ENCODE assay signal across 1 cellular context in the genomic region with DNA sequence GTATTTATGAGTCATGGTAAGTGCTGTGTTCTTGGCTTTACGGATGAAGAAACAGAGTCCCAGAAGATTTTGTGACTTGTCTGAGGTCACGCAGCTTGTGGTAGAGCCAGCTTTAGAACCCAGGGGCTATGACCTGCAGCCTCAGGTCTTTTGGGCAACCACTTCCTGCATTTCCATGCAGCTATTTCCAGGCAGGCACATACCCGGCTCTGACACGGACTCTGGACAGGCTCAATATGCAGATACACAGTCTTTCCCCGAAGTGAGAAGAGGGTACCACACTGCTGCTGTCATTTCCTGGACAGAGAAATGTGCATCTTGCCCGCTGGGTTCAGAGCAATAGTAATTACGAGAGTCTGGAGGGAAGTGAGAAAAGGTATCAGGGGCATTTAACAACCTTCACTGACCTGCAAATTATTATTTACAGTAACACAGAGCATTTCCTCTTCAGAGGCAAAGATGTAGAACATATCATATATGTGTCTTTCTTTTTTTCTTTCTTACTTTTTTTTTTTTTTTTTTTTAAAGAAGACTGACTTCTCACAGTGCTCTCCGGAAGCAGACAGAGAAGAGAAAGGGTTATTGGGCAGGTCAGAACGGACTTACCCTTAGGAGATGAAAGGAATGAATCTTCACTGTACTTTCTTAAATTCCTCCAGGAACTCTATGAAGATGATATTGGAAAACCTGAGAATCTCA.
TF ChIP-seq lines count a peak whose summit lies in the region.

No MANE protein-coding gene starts in this region.

TF ChIP-seq in HepG2, 621 proteins besides CTCF, POLR2A, EP300 and RAD21 (continued from another document):
- TF ChIP-seq, protein P1, sequence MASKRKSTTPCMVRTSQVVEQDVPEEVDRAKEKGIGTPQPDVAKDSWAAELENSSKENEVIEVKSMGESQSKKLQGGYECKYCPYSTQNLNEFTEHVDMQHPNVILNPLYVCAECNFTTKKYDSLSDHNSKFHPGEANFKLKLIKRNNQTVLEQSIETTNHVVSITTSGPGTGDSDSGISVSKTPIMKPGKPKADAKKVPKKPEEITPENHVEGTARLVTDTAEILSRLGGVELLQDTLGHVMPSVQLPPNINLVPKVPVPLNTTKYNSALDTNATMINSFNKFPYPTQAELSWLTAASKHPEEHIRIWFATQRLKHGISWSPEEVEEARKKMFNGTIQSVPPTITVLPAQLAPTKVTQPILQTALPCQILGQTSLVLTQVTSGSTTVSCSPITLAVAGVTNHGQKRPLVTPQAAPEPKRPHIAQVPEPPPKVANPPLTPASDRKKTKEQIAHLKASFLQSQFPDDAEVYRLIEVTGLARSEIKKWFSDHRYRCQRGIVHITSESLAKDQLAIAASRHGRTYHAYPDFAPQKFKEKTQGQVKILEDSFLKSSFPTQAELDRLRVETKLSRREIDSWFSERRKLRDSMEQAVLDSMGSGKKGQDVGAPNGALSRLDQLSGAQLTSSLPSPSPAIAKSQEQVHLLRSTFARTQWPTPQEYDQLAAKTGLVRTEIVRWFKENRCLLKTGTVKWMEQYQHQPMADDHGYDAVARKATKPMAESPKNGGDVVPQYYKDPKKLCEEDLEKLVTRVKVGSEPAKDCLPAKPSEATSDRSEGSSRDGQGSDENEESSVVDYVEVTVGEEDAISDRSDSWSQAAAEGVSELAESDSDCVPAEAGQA (IDR thresholded peaks at IDR 0.05; ENCODE audit: low read depth): no peak
- TF ChIP-seq, protein P1 (CRISPR knock-in tag; IDR thresholded peaks at IDR 0.05; ENCODE audit: borderline replicate concordance): no peak
- TF ChIP-seq ZNF33B (CRISPR knock-in tag; IDR thresholded peaks at IDR 0.05) (no peak), ZNF75D (CRISPR knock-in tag; IDR thresholded peaks at IDR 0.05; ENCODE audit: borderline replicate concordance) (no peak), ATRX (CRISPR knock-in tag; IDR thresholded peaks at IDR 0.05; ENCODE audit: borderline replicate concordance) (no peak), MTA1 (CRISPR knock-in tag; IDR thresholded peaks at IDR 0.05; ENCODE audit: borderline replicate concordance) (no peak), ZMAT3 (CRISPR knock-in tag; conservative IDR thresholded peaks at IDR 0.05) (no peak), BCLAF1 (IDR thresholded peaks at IDR 0.05) (no peak), ZNF546 (CRISPR knock-in tag; conservative IDR thresholded peaks at IDR 0.05) (no peak), KDM2A (CRISPR knock-in tag; IDR thresholded peaks at IDR 0.05; ENCODE audit: borderline replicate concordance, low read depth) (no peak), SKI (IDR thresholded peaks at IDR 0.05; ENCODE audit: partially characterized antibody) (no peak), RCOR2 (CRISPR knock-in tag; IDR thresholded peaks at IDR 0.05) (no peak), RBAK (CRISPR knock-in tag; IDR thresholded peaks at IDR 0.05) (no peak), MAFF (IDR thresholded peaks at IDR 0.05; ENCODE audit: low read depth, low read length) (no peak)
